Comparison of ENCODE assay signal across 8 cellular contexts in genomic region chr12:116737774-116738657, GRCh38. TPM values are rescaled to one million over a fixed set of nuclear protein-coding genes. Genes with fewer than 3 reads are reported as not detected.
A peak's percentile ranks its signal among the peaks of the same experiment; 100 is the strongest.
DNase-seq lines count a peak whose midpoint lies in the region; ATAC-seq, FAIRE-seq and TF ChIP-seq lines count a peak whose summit lies in the region.

Gene RNFT2, plus strand, starts transcription at chr12:116738315. Its CDS starts 2,183 bp downstream, at chr12:116740498.
Gene SPRING1, minus strand, starts transcription at chr12:116738069. Its CDS starts 169 bp downstream, at chr12:116737900.

- intact Hi-C loops in left ventricle myocardium superior (cut with micrococcal nuclease), result no loop called here
- intact Hi-C loops in prostate gland (cut with DNase I), result loop anchor here (5.0 kb wide), 1 partner anchor 79 kb away; no protein-coding TSS in a partner anchor

- peaks cover 8% of the 10 kb centered on the region for H3K4me1 ChIP-seq in prostate gland (replicated peaks)

- H3K36me3 ChIP-seq in prostate gland, result no peaks in the 10 kb centered on the region

- H3K27me3 ChIP-seq in prostate gland (replicated peaks; ENCODE audit: insufficient read depth), result no peaks in the 10 kb centered on the region

- no peaks in the 10 kb centered on the region for H3K9me3 ChIP-seq in prostate gland

- H3K27ac ChIP-seq in prostate gland, result peak within 1 kb of the TSS; percentile 45 to 69

- TF ChIP-seq POLR2A in GM12892 (IDR thresholded peaks at IDR 0.05; ENCODE audit: low read depth, low read length), result peak; percentile 91; the same call in 1 of the 2 replicates
- peak; percentile 84 for TF ChIP-seq POLR2A in prostate gland (IDR thresholded peaks at IDR 0.05)

- DNase-seq in GM12892 (ENCODE audit: insufficient read length), result peak; percentile 98
- peak; percentile 99 for DNase-seq in NCI-H146 (lab: John Stamatoyannopoulos, UW)
- DNase-seq in T-helper 1 cell, result peak; percentile 97 to 99 (median 98)
- peak; percentile 82 to 100 (median 99) for DNase-seq in amygdala (lab: John Stamatoyannopoulos, UW)
- peak; percentile 99 for DNase-seq in left ventricle myocardium superior
- peak; percentile 99 for DNase-seq in prostate gland (ENCODE audit: low spot score)
- peak; percentile 100 for DNase-seq in urothelium cell line (ENCODE audit: low spot score)

- FAIRE-seq in GM12892 (lab: Jason Lieb, UNC) (peak; percentile 98), urothelium cell line (lab: Jason Lieb, UNC) (peak; percentile 88)

- WGBS in prostate gland, result under 1% methylated on average over 77 of the region's 80 CpGs

- H3K4me3 ChIP-seq in prostate gland, result peak within 1 kb of the TSS; percentile 85 to 86

- peak in 2 of 4 experiments; percentile 22 to 28 for TF ChIP-seq CTCF in prostate gland (IDR thresholded peaks at IDR 0.05)

- peak; percentile 95 for ATAC-seq in HG02852 (IDR thresholded peaks at IDR 0.05; ENCODE audit: unreplicated experiment)
- ATAC-seq in left ventricle myocardium superior, result peak; percentile 100

RNA-seq across cellular contexts. Expression of gene RNFT2, which starts in this region (rescaled TPM):
- polyA plus RNA-seq in GM12892 (2012; ENCODE audit: missing spikeins), result 5.2 TPM
- total RNA-seq in left ventricle myocardium superior, result 0.45 TPM
- total RNA-seq in prostate gland, result 1 to 10 TPM in 1 of 2 donors, under 1 TPM in 1; 0.32 to 4.7 TPM

RNA-seq across cellular contexts. Expression of gene SPRING1, which starts in this region (rescaled TPM):
- polyA plus RNA-seq in GM12892 (2012; ENCODE audit: missing spikeins), result 9.1 TPM
- total RNA-seq in left ventricle myocardium superior (9.2 TPM), prostate gland (10 to 100 TPM; 12.9 to 21.0 TPM)

Comparison
In these comparisons a context has a peak if more than half of its experiments do, and no peak if none do; other contexts are left out.
1. Peak in every context shown above with its lines: DNase-seq, ATAC-seq, H3K4me3 ChIP-seq and H3K27ac ChIP-seq.